20 cellular contexts compared by ENCODE assay signal in genomic region chr5:180367300-180367699, GRCh38. TPM values are rescaled to one million over a fixed set of nuclear protein-coding genes. Genes with fewer than 3 reads are reported as not detected.
"Had no signal": no experiment of that assay in that cellular context is flagged by ENCODE, and none has a peak within 500 bp of the region (broad histone marks: within the 10 kb centered on the region; RNA-seq: fewer than 3 reads in every experiment).

No MANE protein-coding gene starts in this region.

- H3K27me3 ChIP-seq: hepatocyte, right lobe of liver, suprapubic skin had no signal

- H3K36me3 Mint-ChIP-seq: memory B cell, type B pancreatic cell had no signal

- H3K4me1 Mint-ChIP-seq: activated CD4-positive, alpha-beta T cell treated with anti-CD3 and anti-CD28 coated beads for 36 hours; activated naive CD8-positive, alpha-beta T cell treated with anti-CD3 and anti-CD28 coated beads, Interleukin-2, amount 50 U/mL, for 24 hours; memory B cell had no signal

- FAIRE-seq: colon, keratinocyte had no signal

- ATAC-seq: activated CD4-positive, alpha-beta T cell treated with anti-CD3 and anti-CD28 coated beads for 36 hours; activated CD8-positive, alpha-beta T cell treated with anti-CD3 and anti-CD28 coated beads, Interleukin-2, amount 10 ng/mL, durations not matched to agents 7 days and 5 days; activated naive CD8-positive, alpha-beta T cell treated with anti-CD3 and anti-CD28 coated beads, Interleukin-2, amount 50 U/mL, for 24 hours; right lobe of liver; SK-N-SH treated with all-trans-retinoic acid at 6 μM for 48 hours had no signal

- H3K27ac ChIP-seq: esophagus muscularis mucosa, hepatocyte, left ventricle myocardium inferior, prostate gland, right lobe of liver, suprapubic skin, VCaP had no signal

- H3K36me3 ChIP-seq: esophagus muscularis mucosa, left ventricle myocardium inferior, prostate gland, right lobe of liver, suprapubic skin had no signal

- DNase-seq: activated CD4-positive, alpha-beta T cell treated with anti-CD3 and anti-CD28 coated beads for 36 hours; activated CD8-positive, alpha-beta T cell treated with anti-CD3 and anti-CD28 coated beads, Interleukin-2, amount 10 ng/mL, durations not matched to agents 7 days and 5 days; activated naive CD4-positive, alpha-beta T cell treated with anti-CD3 and anti-CD28 coated beads for 36 hours; activated naive CD8-positive, alpha-beta T cell treated with anti-CD3 and anti-CD28 coated beads, Interleukin-2, amount 50 U/mL, for 24 hours; left ventricle myocardium inferior; nephron progenitor cell; right lobe of liver had no signal

- H3K4me3 ChIP-seq: esophagus muscularis mucosa, hepatocyte, left ventricle myocardium inferior, prostate gland, right lobe of liver, suprapubic skin had no signal

- H3K4me3 Mint-ChIP-seq: activated CD4-positive, alpha-beta T cell treated with anti-CD3 and anti-CD28 coated beads for 36 hours; activated CD8-positive, alpha-beta T cell treated with anti-CD3 and anti-CD28 coated beads, Interleukin-2, amount 10 ng/mL, durations not matched to agents 7 days and 5 days; activated naive CD4-positive, alpha-beta T cell treated with anti-CD3 and anti-CD28 coated beads for 36 hours; activated naive CD8-positive, alpha-beta T cell treated with anti-CD3 and anti-CD28 coated beads, Interleukin-2, amount 50 U/mL, for 24 hours; memory B cell; nephron progenitor cell; stimulated activated naive CD8-positive, alpha-beta T cell treated with anti-CD3 and anti-CD28 coated beads, Interleukin-15, Interleukin-2, amounts not matched to agents 100 ng/mL and 50 ng/mL, for 24 hours; type B pancreatic cell had no signal

- H3K4me1 ChIP-seq: left ventricle myocardium inferior, prostate gland, right lobe of liver had no signal

- H3K27me3 Mint-ChIP-seq: activated CD4-positive, alpha-beta T cell treated with anti-CD3 and anti-CD28 coated beads for 36 hours; activated naive CD8-positive, alpha-beta T cell treated with anti-CD3 and anti-CD28 coated beads, Interleukin-2, amount 50 U/mL, for 24 hours; stimulated activated naive CD8-positive, alpha-beta T cell treated with anti-CD3 and anti-CD28 coated beads, Interleukin-15, Interleukin-2, amounts not matched to agents 100 ng/mL and 50 ng/mL, for 24 hours had no signal

- H3K27ac Mint-ChIP-seq: activated CD4-positive, alpha-beta T cell treated with anti-CD3 and anti-CD28 coated beads for 36 hours; activated CD8-positive, alpha-beta T cell treated with anti-CD3 and anti-CD28 coated beads, Interleukin-2, amount 10 ng/mL, durations not matched to agents 7 days and 5 days; activated naive CD4-positive, alpha-beta T cell treated with anti-CD3 and anti-CD28 coated beads for 36 hours; activated naive CD8-positive, alpha-beta T cell treated with anti-CD3 and anti-CD28 coated beads, Interleukin-2, amount 50 U/mL, for 24 hours; activated T-helper 2 cell treated with anti-CD3 and anti-CD28 coated beads, Interferon-gamma antibody, Interleukin-2, Interleukin-4, amounts not matched to agents 10 μg/mL and 5 μg/mL and 100 μg/mL, durations not matched to agents 14 hours and 24 hours and 36 hours; memory B cell; nephron progenitor cell; stimulated activated naive CD8-positive, alpha-beta T cell treated with anti-CD3 and anti-CD28 coated beads, Interleukin-15, Interleukin-2, amounts not matched to agents 100 ng/mL and 50 ng/mL, for 24 hours; type B pancreatic cell had no signal

- H3K9me3 ChIP-seq: esophagus muscularis mucosa, left ventricle myocardium inferior, prostate gland, right lobe of liver, suprapubic skin had no signal

- H2AFZ ChIP-seq: hepatocyte had no signal

- H3K9me3 Mint-ChIP-seq: activated naive CD4-positive, alpha-beta T cell treated with anti-CD3 and anti-CD28 coated beads for 36 hours; activated naive CD8-positive, alpha-beta T cell treated with anti-CD3 and anti-CD28 coated beads, Interleukin-2, amount 50 U/mL, for 24 hours; activated T-helper 2 cell treated with anti-CD3 and anti-CD28 coated beads, Interferon-gamma antibody, Interleukin-2, Interleukin-4, amounts not matched to agents 10 μg/mL and 5 μg/mL and 100 μg/mL, durations not matched to agents 14 hours and 24 hours and 36 hours; memory B cell; nephron progenitor cell; stimulated activated naive CD8-positive, alpha-beta T cell treated with anti-CD3 and anti-CD28 coated beads, Interleukin-15, Interleukin-2, amounts not matched to agents 100 ng/mL and 50 ng/mL, for 24 hours; type B pancreatic cell had no signal

- H3K4me2 ChIP-seq: hepatocyte had no signal

- H3K79me2 ChIP-seq: hepatocyte had no signal

RNA-seq across cellular contexts. Expression of gene GFPT2, which starts 14.2 kb away (rescaled TPM):
- total RNA-seq: activated T-helper 2 cell treated with anti-CD3 and anti-CD28 coated beads, Interferon-gamma antibody, Interleukin-2, Interleukin-4, amounts not matched to agents 10 μg/mL and 5 μg/mL and 100 μg/mL, durations not matched to agents 14 hours and 24 hours and 36 hours; T-helper 1 cell treated with Interleukin-12 subunit alpha and Interleukin-12 subunit beta and Interleukin-4 antibody, amounts not matched to agents 30 ng/mL and 1 ng/mL, for 36 hours had no signal
- polyA plus RNA-seq: keratinocyte had no signal
